Comparison of ENCODE assay signal across 13 cellular contexts in the genomic region with DNA sequence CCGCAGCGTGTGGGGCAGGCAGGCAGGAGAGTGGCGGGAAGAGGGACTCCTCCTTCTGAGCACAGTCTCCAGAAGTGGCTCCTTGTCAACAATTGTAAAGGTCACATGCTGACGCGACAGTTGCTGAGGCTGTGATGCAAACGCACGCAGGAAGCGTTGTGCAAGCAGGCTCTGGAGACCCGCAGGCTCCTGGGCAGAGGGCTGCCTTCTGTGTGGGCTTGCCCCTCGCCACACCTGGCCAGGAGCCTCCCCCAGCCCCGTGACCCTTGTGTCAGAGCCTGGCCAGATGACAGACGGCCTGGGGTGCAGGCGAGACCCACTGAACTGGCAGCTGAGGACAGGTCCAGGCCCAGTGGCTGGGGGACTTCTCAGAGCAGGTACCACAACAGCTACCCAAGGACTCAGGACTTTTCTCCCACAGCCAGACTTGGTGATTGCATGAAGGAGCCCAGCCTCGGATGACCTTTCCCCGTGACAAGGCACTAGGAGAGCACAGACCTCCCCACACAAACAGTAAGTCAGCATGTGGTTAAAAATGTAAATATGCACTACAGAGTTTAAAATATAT.
DNase-seq lines count a peak whose midpoint lies in the region; ATAC-seq and TF ChIP-seq lines count a peak whose summit lies in the region.
"Had no signal": no experiment of that assay in that cellular context is flagged by ENCODE, and none has a peak within 500 bp of the region (broad histone marks: within the 10 kb centered on the region; RNA-seq: fewer than 3 reads in every experiment).

No MANE protein-coding gene starts in this region.

- DNase-seq in A673 (ENCODE audit: low spot score) (no peak), NOMO-1 (lab: John Stamatoyannopoulos, UW; ENCODE audit: unreplicated experiment in 2 of 2) (peak; percentile 77 to 85), fibroblast of mammary gland (ENCODE audit: low read depth) (peak; percentile 41), NCI-H1092 (lab: John Stamatoyannopoulos, UW) (no peak)
- DNase-seq: activated CD4-positive, alpha-beta T cell treated with anti-CD3 and anti-CD28 coated beads, Interleukin-2, amount 10 ng/mL, durations not matched to agents 7 days and 5 days; central memory CD4-positive, alpha-beta T cell; small intestine had no signal

- H3K4me1 ChIP-seq in A673 (ENCODE audit: insufficient read depth, low read length, poor library complexity, severe bottlenecking) = no peaks in the 10 kb centered on the region
- peaks cover 2 to 13% of the 10 kb centered on the region in 2 donors for H3K4me1 ChIP-seq in muscle layer of duodenum (ENCODE audit: control insufficient read depth in 1 of 2, insufficient read depth in 2 of 2, low read length in 2 of 2)

- CTCF ChIA-PET in A673 (lab: Charles Lee) = no interaction called here

- intact Hi-C loops in A673 (cut with micrococcal nuclease; ENCODE audit: unreplicated experiment) = no loop called here

- TF ChIP-seq CTCF in A673 (conservative IDR thresholded peaks at IDR 0.05; ENCODE audit: low read depth, low read length) (no peak), fibroblast of mammary gland (conservative IDR thresholded peaks at IDR 0.05; ENCODE audit: control insufficient read depth, insufficient read depth, low read depth, low read length) (no peak)

- POLR2A ChIA-PET in A673 (lab: Charles Lee; ENCODE audit: low non-redundant PET) = no interaction called here

- H3K27ac ChIP-seq in A673 (ENCODE audit: low read depth, low read length, poor library complexity, severe bottlenecking) = peak overlapping the region; percentile 5
- peak overlapping the region; percentile 71 for H3K27ac ChIP-seq in muscle layer of duodenum (ENCODE audit: low read length)
- H3K27ac ChIP-seq: thoracic aorta had no signal

- no TSS peak for BruUV-seq in A673 (replicated peaks; lab: Mats Ljungman, UMichigan)

- H3K9me3 ChIP-seq in A673 (ENCODE audit: low read depth, low read length, poor library complexity, severe bottlenecking) (no peaks in the 10 kb centered on the region), muscle layer of duodenum (ENCODE audit: control insufficient read depth in 1 of 2, low read length in 2 of 2) (no peaks in the 10 kb centered on the region)
- H3K9me3 ChIP-seq: thoracic aorta had no signal

- no peaks in the 10 kb centered on the region for H3K36me3 ChIP-seq in A673 (ENCODE audit: insufficient read depth, low read length, poor library complexity, severe bottlenecking)
- H3K36me3 ChIP-seq in muscle layer of duodenum (ENCODE audit: control insufficient read depth in 1 of 2, insufficient read depth in 2 of 2, low read length in 2 of 2) = no peaks in the 10 kb centered on the region
- H3K36me3 ChIP-seq: thoracic aorta had no signal

- H3K4me3 ChIP-seq in A673 (ENCODE audit: low read depth, low read length, poor library complexity, severe bottlenecking) (no peak overlapping the region), fibroblast of mammary gland (ENCODE audit: control insufficient read depth, low read depth, low read length) (no peak overlapping the region), muscle layer of duodenum (ENCODE audit: low read depth in 1 of 2, low read length in 2 of 2) (no peak overlapping the region)
- H3K4me3 ChIP-seq: thoracic aorta had no signal

- no peaks in the 10 kb centered on the region for H3K27me3 ChIP-seq in A673 (replicated peaks; ENCODE audit: insufficient read depth, low read depth, low read length, poor library complexity)
- H3K27me3 ChIP-seq in muscle layer of duodenum (ENCODE audit: low read depth, low read length) = no peaks in the 10 kb centered on the region

- ATAC-seq in GM21381 (IDR thresholded peaks at IDR 0.05; ENCODE audit: unreplicated experiment) = no peak
- ATAC-seq in GM18907 (IDR thresholded peaks at IDR 0.05; ENCODE audit: unreplicated experiment) = no peak
- no peak for ATAC-seq in HG03097 (IDR thresholded peaks at IDR 0.05; ENCODE audit: low FRiP score, unreplicated experiment)
- ATAC-seq: Panc1 had no signal

Comparison
In these comparisons a context has a peak if more than half of its experiments do, and no peak if none do; other contexts are left out.
1. DNase-seq: peak in NOMO-1 (2 of 2) and fibroblast of mammary gland (single experiment); none in A673 (single experiment) and NCI-H1092 (single experiment).